8 cellular contexts compared by ENCODE assay signal in genomic region chr18:12911025-12911927, GRCh38. TPM values are rescaled to one million over a fixed set of nuclear protein-coding genes. Genes with fewer than 3 reads are reported as not detected.
DNase-seq lines count a peak whose midpoint lies in the region; ATAC-seq, FAIRE-seq and TF ChIP-seq lines count a peak whose summit lies in the region.

No MANE protein-coding gene starts in this region.

- no peak overlapping the region for H3K14ac ChIP-seq in trophoblast cell (ENCODE audit: low read length)

- H3K9ac ChIP-seq in trophoblast cell (ENCODE audit: low read length), result no peak overlapping the region

- no peaks in the 10 kb centered on the region for H3K36me3 ChIP-seq in esophagus muscularis mucosa
- no peaks in the 10 kb centered on the region for H3K36me3 ChIP-seq in trophoblast cell (ENCODE audit: control insufficient read depth in 1 of 2, insufficient read depth in 2 of 2, low read length in 2 of 2)

- no peak overlapping the region for H3K23ac ChIP-seq in trophoblast cell (ENCODE audit: low read length)

- no peak for ATAC-seq in HG03196 (IDR thresholded peaks at IDR 0.05; ENCODE audit: unreplicated experiment)

- TF ChIP-seq CTCF in GM10248 (IDR thresholded peaks at IDR 0.05; ENCODE audit: control extremely low read depth, extremely low read depth, low read depth, missing control alignments), result no peak
- no peak for TF ChIP-seq CTCF in esophagus muscularis mucosa (IDR thresholded peaks at IDR 0.05)

- H3K4me3 ChIP-seq in esophagus muscularis mucosa, result peak overlapping the region; percentile 32 to 53 (median 44)
- no peak overlapping the region for H3K4me3 ChIP-seq in trophoblast cell (ENCODE audit: low read depth, low read length)

- H2BK5ac ChIP-seq in trophoblast cell (ENCODE audit: low read depth, low read length, poor library complexity), result no peak overlapping the region

- no peak overlapping the region for H2AFZ ChIP-seq in trophoblast cell (ENCODE audit: insufficient read depth, low read length, poor library complexity)

- CTCF ChIA-PET in GM10248 (lab: Yijun Ruan, JAX), result interaction anchor here (0.9 to 2.4 kb wide), 3 partner anchors 10 to 184 kb away, joined by 3 to 7 read pairs (median 5); no protein-coding TSS in a partner anchor

- peak; percentile 40 for FAIRE-seq in urothelium cell line (lab: Jason Lieb, UNC)

- no peaks in the 10 kb centered on the region for H3K79me2 ChIP-seq in trophoblast cell (ENCODE audit: control insufficient read depth, insufficient read depth, low read length, poor library complexity)

- H3K18ac ChIP-seq in trophoblast cell (ENCODE audit: low read length), result no peak overlapping the region

- H3K27me3 ChIP-seq in esophagus muscularis mucosa, result peaks cover 0 to 35% (median 0%) of the 10 kb centered on the region in 4 donors
- no peaks in the 10 kb centered on the region for H3K27me3 ChIP-seq in trophoblast cell (ENCODE audit: insufficient read depth, low read length)

- no peak for TF ChIP-seq EP300 in esophagus muscularis mucosa (IDR thresholded peaks at IDR 0.05)

- H4K91ac ChIP-seq in trophoblast cell (ENCODE audit: low read depth, low read length), result no peak overlapping the region

- no peak for TF ChIP-seq POLR2A in esophagus muscularis mucosa (IDR thresholded peaks at IDR 0.05; ENCODE audit: low read depth)

- H2AK5ac ChIP-seq in trophoblast cell (ENCODE audit: low read length), result no peak overlapping the region

- DNase-seq in GM10248 (ENCODE audit: extremely low spot score), result peak; percentile 73
- peak in 2 of 3 experiments; percentile 26 to 37 for DNase-seq in activated CD8-positive, alpha-beta memory T cell treated with anti-CD3 and anti-CD28 coated beads for 48 hours (ENCODE audit: low read depth in 2 of 3, low spot score in 2 of 3)
- no peak for DNase-seq in esophagus muscularis mucosa (ENCODE audit: extremely low spot score)
- DNase-seq in renal cortical epithelial cell (ENCODE audit: low read depth), result peak; percentile 18
- no peak for DNase-seq in urothelium cell line (ENCODE audit: low spot score)
- DNase-seq in NCI-H146 (lab: John Stamatoyannopoulos, UW), result no peak
- DNase-seq in trophoblast cell, result no peak

- H2BK120ac ChIP-seq in trophoblast cell (ENCODE audit: insufficient read depth, low read length, poor library complexity), result no peak overlapping the region

- WGBS in esophagus muscularis mucosa, result 27% methylated on average over 37 of the region's 75 CpGs
- no CpG with 5 or more reads among the region's 75 CpGs for WGBS in trophoblast cell (ENCODE audit: extremely low coverage, insufficient coverage, insufficient read length)

- intact Hi-C loops in esophagus muscularis mucosa (cut with DNase I), result no loop called here

- H3K4me2 ChIP-seq in trophoblast cell (ENCODE audit: low read length), result no peak overlapping the region

- no peak overlapping the region for H2BK12ac ChIP-seq in trophoblast cell (ENCODE audit: low read length)

- POLR2A ChIA-PET in GM10248 (lab: Yijun Ruan, JAX), result no interaction called here

- H3K79me1 ChIP-seq in trophoblast cell (ENCODE audit: low read length), result no peaks in the 10 kb centered on the region

- no peak overlapping the region for H4K12ac ChIP-seq in trophoblast cell (ENCODE audit: low read depth, low read length)

- H3K4me1 ChIP-seq in esophagus muscularis mucosa (peaks cover 4 to 34% (median 32%) of the 10 kb centered on the region in 4 donors), trophoblast cell (ENCODE audit: control insufficient read depth in 1 of 2, insufficient read depth in 2 of 2, low read length in 2 of 2) (no peaks in the 10 kb centered on the region)

- H3K4ac ChIP-seq in trophoblast cell (ENCODE audit: low read depth, low read length), result no peak overlapping the region

- no peak overlapping the region for H4K8ac ChIP-seq in trophoblast cell (ENCODE audit: low read depth, low read length)

- H3K9me3 ChIP-seq in esophagus muscularis mucosa (no peaks in the 10 kb centered on the region), trophoblast cell (ENCODE audit: insufficient read depth, low read depth, low read length) (peaks cover 3% of the 10 kb centered on the region)

- H3K27ac ChIP-seq in esophagus muscularis mucosa (replicated peaks in 1 of 4), result no peak overlapping the region
- H3K27ac ChIP-seq in trophoblast cell (ENCODE audit: low read depth, low read length), result no peak overlapping the region

RNA-seq across cellular contexts. Expression of gene PTPN2, which starts 27.2 kb away (rescaled TPM):
- total RNA-seq in esophagus muscularis mucosa (10 to 100 TPM; 14.3 to 27.5 (median 18.0) TPM), renal cortical epithelial cell (32.0 and 51.6 TPM in 2 replicates)
- polyA plus RNA-seq in trophoblast cell (2013), result 23.3 and 26.4 TPM in 2 replicates

RNA-seq across cellular contexts. Expression of gene SEH1L, which starts 36.5 kb away (rescaled TPM):
- 10 to 100 TPM; 18.0 to 42.6 (median 23.2) TPM for total RNA-seq in esophagus muscularis mucosa
- total RNA-seq in renal cortical epithelial cell, result 66.8 and 101 TPM in 2 replicates
- 18.6 and 20.1 TPM in 2 replicates for polyA plus RNA-seq in trophoblast cell (2013)

Comparison
In these comparisons a context has a peak if more than half of its experiments do, and no peak if none do; other contexts are left out.
1. DNase-seq: peak in GM10248 (single experiment), activated CD8-positive, alpha-beta memory T cell treated with anti-CD3 and anti-CD28 coated beads for 48 hours (2 of 3) and renal cortical epithelial cell (single experiment); none in esophagus muscularis mucosa (single experiment), urothelium cell line (single experiment), NCI-H146 (single experiment) and trophoblast cell (0 of 2).